ENCODE assay signal across 28 cellular contexts in the genomic region with DNA sequence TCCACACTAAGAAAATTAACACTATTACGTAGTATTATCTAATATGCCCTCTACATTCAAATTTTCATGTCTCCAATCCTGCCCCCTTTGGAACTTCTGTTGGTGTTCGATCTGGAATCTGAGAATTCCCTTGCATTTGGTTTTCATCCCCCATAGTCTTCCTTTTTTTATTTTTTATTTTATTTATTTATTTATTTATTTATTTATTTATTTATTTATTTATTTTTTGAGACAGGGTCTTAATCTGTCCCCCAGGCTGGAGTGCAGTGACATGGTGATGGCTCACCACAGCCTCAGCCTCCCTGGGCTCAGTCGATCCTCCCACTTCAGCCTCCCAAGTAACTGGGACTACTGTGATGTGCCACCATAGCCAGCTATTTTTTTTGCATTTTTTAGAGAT.
"Had no signal": no experiment of that assay in that cellular context is flagged by ENCODE, and none has a peak within 500 bp of the region (broad histone marks: within the 10 kb centered on the region; RNA-seq: fewer than 3 reads in every experiment).

No MANE protein-coding gene starts in this region.

- H3K4me3 ChIP-seq: neural progenitor cell, ovary, psoas muscle, right lobe of liver, sigmoid colon, suprapubic skin, testis, tibial artery, transverse colon, upper lobe of right lung, uterus had no signal

- ATAC-seq: natural killer cell; psoas muscle; right cardiac atrium; right lobe of liver; stimulated activated memory B cell treated with anti-CD40 and anti-IgM and Interleukin-4, amounts not matched to agents 10 μg/mL and 1 μg/mL and 100 μg/mL, for 72 hours; stimulated activated naive CD8-positive, alpha-beta T cell treated with anti-CD3 and anti-CD28 coated beads, Interleukin-15, amount 100 ng/mL, for 72 hours; stimulated activated naive CD8-positive, alpha-beta T cell treated with anti-CD3 and anti-CD28 coated beads, Interleukin-15, Interleukin-2, amounts not matched to agents 100 U/mL and 50 U/mL, for 24 hours; upper lobe of right lung had no signal

- H3K27ac Mint-ChIP-seq: natural killer cell; nephron; stimulated activated naive CD8-positive, alpha-beta T cell treated with anti-CD3 and anti-CD28 coated beads, Interleukin-15, amount 100 ng/mL, for 72 hours; type B pancreatic cell had no signal

- H3K4me1 ChIP-seq: parathyroid adenoma, psoas muscle, right lobe of liver, testis, tibial artery, transverse colon, upper lobe of right lung, uterus had no signal

- H3K4me2 ChIP-seq: neural progenitor cell had no signal

- H3K36me3 ChIP-seq: neural progenitor cell, ovary, right lobe of liver, sigmoid colon, suprapubic skin, tibial artery, transverse colon, upper lobe of right lung, uterus had no signal

- H3K9me3 ChIP-seq: ovary, psoas muscle, right lobe of liver, sigmoid colon, suprapubic skin, testis, tibial artery, transverse colon, upper lobe of right lung, uterus had no signal

- H3K9me3 Mint-ChIP-seq: natural killer cell, nephron, neural progenitor cell had no signal

- DNase-seq: natural killer cell; occipital lobe; ovary; posterior cingulate gyrus; psoas muscle; right cardiac atrium; right lobe of liver; sigmoid colon; small intestine; stimulated activated CD4-positive, alpha-beta T cell treated with anti-CD3 and anti-CD28 coated beads, Interleukin-15, amount 100 ng/mL, for 24 hours; stimulated activated CD4-positive, alpha-beta T cell treated with anti-CD3 and anti-CD28 coated beads, Interleukin-2, amount 100 ng/mL, for 24 hours; stimulated activated CD4-positive, alpha-beta T cell treated with anti-CD3 and anti-CD28 coated beads, Interleukin-2, amount 100 ng/mL, for 48 hours; stimulated activated CD4-positive, alpha-beta T cell treated with anti-CD3 and anti-CD28 coated beads, Interleukin-4, amount 100 ng/mL, for 24 hours; stimulated activated naive CD4-positive, alpha-beta T cell; stimulated activated naive CD8-positive, alpha-beta T cell treated with anti-CD3 and anti-CD28 coated beads, Interleukin-15, amount 100 ng/mL, for 72 hours; stimulated activated naive CD8-positive, alpha-beta T cell treated with anti-CD3 and anti-CD28 coated beads, Interleukin-15, Interleukin-2, amounts not matched to agents 100 U/mL and 50 U/mL, for 24 hours; substantia nigra; testis; tibial artery; transverse colon; upper lobe of right lung; uterus had no signal

- H3K4me3 Mint-ChIP-seq: natural killer cell; nephron; neural progenitor cell; stimulated activated memory B cell treated with anti-CD40 and anti-IgM and Interleukin-4, amounts not matched to agents 10 μg/mL and 1 μg/mL and 100 μg/mL, for 72 hours; stimulated activated naive CD8-positive, alpha-beta T cell treated with anti-CD3 and anti-CD28 coated beads, Interleukin-15, amount 100 ng/mL, for 72 hours; type B pancreatic cell had no signal

- H3K4me1 Mint-ChIP-seq: nephron had no signal

- FAIRE-seq: small intestine had no signal

- H3K27ac ChIP-seq: neural progenitor cell, ovary, parathyroid adenoma, psoas muscle, right lobe of liver, sigmoid colon, suprapubic skin, testis, tibial artery, transverse colon, upper lobe of right lung, uterus had no signal

- H3K36me3 Mint-ChIP-seq: natural killer cell, neural progenitor cell, type B pancreatic cell had no signal
